ENCODE assay signal across 21 cellular contexts in the genomic region with DNA sequence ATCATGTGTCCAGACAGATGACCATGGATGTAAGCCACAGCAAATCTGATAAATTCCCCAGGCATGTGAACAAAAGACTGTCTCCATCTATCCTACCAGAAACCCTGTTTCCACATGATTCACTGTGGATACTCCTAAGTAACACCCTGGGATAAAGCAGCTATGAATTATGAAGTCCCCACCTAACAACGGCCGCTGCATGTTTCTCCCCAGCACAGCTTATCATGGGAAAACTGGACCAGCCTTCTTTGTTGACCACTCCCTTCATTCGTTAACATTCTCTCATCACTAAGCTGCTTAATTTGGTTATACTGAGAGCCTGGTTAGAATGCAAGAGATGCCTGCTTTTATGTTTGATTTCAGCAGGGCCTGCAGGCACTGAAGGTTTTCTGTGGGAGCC.
A peak's percentile ranks its signal among the peaks of the same experiment; 100 is the strongest.
DNase-seq lines count a peak whose midpoint lies in the region; ATAC-seq and TF ChIP-seq lines count a peak whose summit lies in the region.
"Had no signal": no experiment of that assay in that cellular context is flagged by ENCODE, and none has a peak within 500 bp of the region (broad histone marks: within the 10 kb centered on the region; RNA-seq: fewer than 3 reads in every experiment).

No MANE protein-coding gene starts in this region.

- no peak overlapping the region for H3K27ac Mint-ChIP-seq in MCF 10A (ENCODE audit: low read depth, unreplicated experiment)
- peak overlapping the region; percentile 88 for H3K27ac Mint-ChIP-seq in nephron progenitor cell
- H3K27ac Mint-ChIP-seq: activated naive CD8-positive, alpha-beta T cell treated with anti-CD3 and anti-CD28 coated beads for 36 hours had no signal

- peaks cover 6% of the 10 kb centered on the region for H3K9me3 Mint-ChIP-seq in MCF 10A (ENCODE audit: unreplicated experiment)
- H3K9me3 Mint-ChIP-seq in nephron progenitor cell, result peaks cover 6% of the 10 kb centered on the region

- no peak overlapping the region for H3K9ac ChIP-seq in mammary epithelial cell (ENCODE audit: insufficient read depth, low read length)

- dilution Hi-C loops in mammary epithelial cell (cut with HindIII; ENCODE audit: low sequenced_read_pairs), result no loop called here

- no TSS peak for BruUV-seq in mammary epithelial cell (replicated peaks; lab: Mats Ljungman, UMichigan)
- no TSS peak for BruUV-seq in MCF 10A (replicated peaks; lab: Mats Ljungman, UMichigan)

- H3K9me3 ChIP-seq in mammary epithelial cell (replicated peaks; ENCODE audit: insufficient read depth, low read length), result no peaks in the 10 kb centered on the region
- H3K9me3 ChIP-seq: body of pancreas, gastrocnemius medialis, neutrophil, transverse colon had no signal

- in situ Hi-C loops in mammary epithelial cell (cut with MboI; ENCODE audit: low sequenced_read_pairs in 2 of 2), result no loop called here

- no peak overlapping the region for H3K27ac ChIP-seq in mammary epithelial cell (ENCODE audit: insufficient read depth, low read depth, low read length)
- H3K27ac ChIP-seq in VCaP, result peak overlapping the region; percentile 67
- H3K27ac ChIP-seq: body of pancreas, C4-2B, gastrocnemius medialis, neutrophil, transverse colon had no signal

- H3K4me1 Mint-ChIP-seq in MCF 10A (ENCODE audit: insufficient read depth, unreplicated experiment) (peaks cover under 1% of the 10 kb centered on the region), nephron progenitor cell (peaks cover 51% of the 10 kb centered on the region)
- H3K4me1 Mint-ChIP-seq: activated naive CD8-positive, alpha-beta T cell treated with anti-CD3 and anti-CD28 coated beads for 36 hours had no signal

- POLR2A ChIA-PET in MCF 10A (lab: Yijun Ruan, JAX), result no interaction called here

- H2AFZ ChIP-seq in mammary epithelial cell (ENCODE audit: low read depth, low read length), result no peak overlapping the region

- no peak overlapping the region for H3K4me2 ChIP-seq in mammary epithelial cell (ENCODE audit: insufficient read depth, low read depth, low read length)

- H3K27me3 Mint-ChIP-seq in MCF 10A (ENCODE audit: insufficient read depth, unreplicated experiment) (no peaks in the 10 kb centered on the region), nephron progenitor cell (ENCODE audit: low read depth, poor library complexity) (no peaks in the 10 kb centered on the region)
- H3K27me3 Mint-ChIP-seq: activated naive CD8-positive, alpha-beta T cell treated with anti-CD3 and anti-CD28 coated beads for 36 hours had no signal

- peak; percentile 34 for DNase-seq in mammary epithelial cell
- DNase-seq in MCF 10A (ENCODE audit: unreplicated experiment), result no peak
- no peak for DNase-seq in nephron progenitor cell
- no peak for DNase-seq in SKM-1 (lab: John Stamatoyannopoulos, UW; ENCODE audit: unreplicated experiment)
- DNase-seq: activated CD8-positive, alpha-beta memory T cell treated with anti-CD3 and anti-CD28 coated beads, Interleukin-2, amount 50 U/mL, for 4 hours; activated naive CD8-positive, alpha-beta T cell treated with anti-CD3 and anti-CD28 coated beads for 36 hours; body of pancreas; effector memory CD4-positive, alpha-beta T cell; gastrocnemius medialis; mucosa of descending colon; NCI-H446; stimulated activated CD4-positive, alpha-beta T cell treated with anti-CD3 and anti-CD28 coated beads, Interleukin-4, amount 100 ng/mL, for 24 hours; stimulated activated naive CD8-positive, alpha-beta T cell treated with anti-CD3 and anti-CD28 coated beads, Interleukin-15, Interleukin-2, amounts not matched to agents 100 U/mL and 50 U/mL, for 24 hours; transverse colon had no signal

- TF ChIP-seq CTCF in mammary epithelial cell (conservative IDR thresholded peaks at IDR 0.05 in 1 of 2, IDR thresholded peaks at IDR 0.05 in 1 of 2; ENCODE audit: extremely low read depth in 1 of 2, insufficient read depth in 1 of 2, low read depth in 1 of 2, low read length in 2 of 2) (no peak), MCF 10A (IDR thresholded peaks at IDR 0.05; ENCODE audit: unreplicated experiment) (no peak), VCaP (conservative IDR thresholded peaks at IDR 0.05) (no peak), nephron progenitor cell (IDR thresholded peaks at IDR 0.05) (no peak)

- no peaks in the 10 kb centered on the region for H4K20me1 ChIP-seq in mammary epithelial cell (ENCODE audit: insufficient read depth, low read length)

- no peaks in the 10 kb centered on the region for H3K4me1 ChIP-seq in mammary epithelial cell (ENCODE audit: insufficient read depth, low read length)
- H3K4me1 ChIP-seq: body of pancreas, transverse colon had no signal

- H3K79me2 ChIP-seq in mammary epithelial cell (ENCODE audit: insufficient read depth, low read length), result no peaks in the 10 kb centered on the region

- H3K36me3 Mint-ChIP-seq in MCF 10A (ENCODE audit: insufficient read depth, unreplicated experiment), result no peaks in the 10 kb centered on the region
- H3K36me3 Mint-ChIP-seq in nephron progenitor cell (ENCODE audit: low read depth), result peaks cover 3% of the 10 kb centered on the region
- H3K36me3 Mint-ChIP-seq: activated naive CD8-positive, alpha-beta T cell treated with anti-CD3 and anti-CD28 coated beads for 36 hours had no signal

- ATAC-seq in GM21381 (IDR thresholded peaks at IDR 0.05; ENCODE audit: unreplicated experiment), result no peak
- ATAC-seq in GM21390 (IDR thresholded peaks at IDR 0.05; ENCODE audit: unreplicated experiment), result no peak
- ATAC-seq in GM19035 (IDR thresholded peaks at IDR 0.05; ENCODE audit: unreplicated experiment), result no peak
- ATAC-seq: body of pancreas; mucosa of descending colon; stimulated activated naive CD8-positive, alpha-beta T cell treated with anti-CD3 and anti-CD28 coated beads, Interleukin-15, Interleukin-2, amounts not matched to agents 100 U/mL and 50 U/mL, for 24 hours had no signal

- no peak overlapping the region for H3K4me3 ChIP-seq in mammary epithelial cell (replicated peaks in 1 of 3; ENCODE audit: insufficient read depth in 1 of 3, low read depth in 2 of 3, low read length in 3 of 3)
- H3K4me3 ChIP-seq: body of pancreas, gastrocnemius medialis, mucosa of descending colon, transverse colon had no signal

- CTCF ChIA-PET in mammary epithelial cell (lab: Charles Lee; ENCODE audit: low non-redundant PET), result no interaction called here
- CTCF ChIA-PET in MCF 10A (lab: Yijun Ruan, JAX), result no interaction called here

- intact Hi-C loops in mammary epithelial cell (cut with micrococcal nuclease), result no loop called here
- intact Hi-C loops in MCF 10A (cut with micrococcal nuclease), result no loop called here

- 95% methylated on average over 3 of the region's 3 CpGs for WGBS in mammary epithelial cell (ENCODE audit: low coverage, missing lambda C conversion rate)

- H3K4me3 Mint-ChIP-seq in MCF 10A (ENCODE audit: unreplicated experiment) (no peak overlapping the region), nephron progenitor cell (no peak overlapping the region)
- H3K4me3 Mint-ChIP-seq: activated naive CD8-positive, alpha-beta T cell treated with anti-CD3 and anti-CD28 coated beads for 36 hours; WTC11 had no signal

- H3K27me3 ChIP-seq in mammary epithelial cell (ENCODE audit: insufficient read depth, low read length), result no peaks in the 10 kb centered on the region
- H3K27me3 ChIP-seq: body of pancreas, gastrocnemius medialis, neutrophil, transverse colon had no signal

- no peaks in the 10 kb centered on the region for H3K36me3 ChIP-seq in mammary epithelial cell (ENCODE audit: insufficient read depth, low read length)
- H3K36me3 ChIP-seq: gastrocnemius medialis, neutrophil, transverse colon had no signal
